ENCODE assay signal across 6 cellular contexts in genomic region chr5:24786108-24786507, GRCh38.
"Had no signal": no experiment of that assay in that cellular context is flagged by ENCODE, and none has a peak within 500 bp of the region (broad histone marks: within the 10 kb centered on the region; RNA-seq: fewer than 3 reads in every experiment).

No MANE protein-coding gene starts in this region.

- ATAC-seq: K562 had no signal

- FAIRE-seq: K562 had no signal

- H3K4me3 Mint-ChIP-seq: H9 had no signal

- H3K9me3 Mint-ChIP-seq: H9 had no signal

- H3K4me3 ChIP-seq: K562 had no signal

- DNase-seq: GOT3, H9, HCEC 1CT, IMR-90, KG1 had no signal

- H3K27ac Mint-ChIP-seq: H9 had no signal
